8 cellular contexts compared by ENCODE assay signal in the genomic region with DNA sequence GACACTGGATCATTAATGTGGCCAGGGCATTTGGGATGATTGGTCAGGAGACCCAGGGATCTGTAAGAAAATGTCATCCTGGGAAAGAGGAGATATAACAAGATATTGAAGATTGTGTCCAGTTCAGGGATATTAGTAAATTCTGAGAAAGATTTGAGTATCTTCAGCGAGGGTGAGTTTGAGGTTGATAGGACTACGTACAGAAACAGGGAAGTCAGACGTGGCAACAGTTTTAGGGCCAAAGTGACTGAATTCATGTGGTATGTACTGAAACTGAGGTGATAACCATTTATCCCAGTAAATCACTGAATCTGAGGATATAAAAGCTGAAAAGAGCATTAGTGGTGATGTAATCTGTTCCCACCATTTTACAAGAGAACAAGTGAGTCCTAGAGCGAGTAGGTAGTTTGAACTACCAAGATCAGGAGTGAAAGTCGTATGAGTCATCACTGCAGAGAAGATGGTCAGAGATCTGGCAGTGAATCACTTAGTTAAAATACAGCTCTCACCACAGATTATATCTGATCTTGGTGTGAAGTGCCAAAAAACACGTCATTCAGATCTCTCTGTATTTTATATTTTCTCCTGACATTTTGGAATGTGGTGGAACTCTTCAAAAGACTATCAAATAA.
DNase-seq lines count a peak whose midpoint lies in the region; ATAC-seq, FAIRE-seq and TF ChIP-seq lines count a peak whose summit lies in the region.

No MANE protein-coding gene starts in this region.

- peaks cover 11 to 31% of the 10 kb centered on the region in 2 experiments for H3K4me1 ChIP-seq in SK-N-SH (ENCODE audit: control insufficient read depth in 1 of 2, insufficient read depth in 2 of 2, low read depth in 1 of 2, low read length in 1 of 2)
- H3K4me1 ChIP-seq in keratinocyte (ENCODE audit: control insufficient read depth, extremely low read depth, insufficient read depth, low read length): no peaks in the 10 kb centered on the region
- H3K4me1 ChIP-seq in HAP-1: peaks cover 8% of the 10 kb centered on the region; the same call in 1 of the 2 replicates
- H3K4me1 ChIP-seq in neuronal stem cell (ENCODE audit: control insufficient read depth in 2 of 2, insufficient read depth in 1 of 2, low read depth in 1 of 2, low read length in 2 of 2): no peaks in the 10 kb centered on the region

- ATAC-seq in GM19395 (IDR thresholded peaks at IDR 0.05; ENCODE audit: unreplicated experiment) (peak; percentile 100), HG03175 (IDR thresholded peaks at IDR 0.05; ENCODE audit: unreplicated experiment) (peak; percentile 100)

- peak overlapping the region in 1 of 2 experiments; percentile 6; a peak in 1 of 4 replicates for H3K4me3 ChIP-seq in SK-N-SH (ENCODE audit: low read depth in 2 of 2, low read length in 1 of 2)
- H3K4me3 ChIP-seq in keratinocyte (ENCODE audit: control insufficient read depth in 2 of 3, extremely low read depth in 1 of 3, insufficient read depth in 2 of 3, low read depth in 1 of 3, low read length in 3 of 3): no peak overlapping the region
- H3K4me3 ChIP-seq in HAP-1: no peak overlapping the region
- no peak overlapping the region for H3K4me3 ChIP-seq in neuronal stem cell (ENCODE audit: low read length in 2 of 2)

- FAIRE-seq in keratinocyte (lab: Jason Lieb, UNC): no peak

- H4K91ac ChIP-seq in neuronal stem cell (ENCODE audit: low read depth, low read length, poor library complexity): no peak overlapping the region

- H3K36me3 ChIP-seq in SK-N-SH (replicated peaks in 1 of 2; ENCODE audit: control insufficient read depth in 1 of 2, insufficient read depth in 2 of 2, low read length in 1 of 2): peaks cover 0 to 8% of the 10 kb centered on the region in 2 experiments
- H3K36me3 ChIP-seq in keratinocyte (ENCODE audit: control insufficient read depth in 2 of 2, extremely low read depth in 1 of 2, insufficient read depth in 2 of 2, low read length in 2 of 2): no peaks in the 10 kb centered on the region
- no peaks in the 10 kb centered on the region for H3K36me3 ChIP-seq in HAP-1 (replicated peaks)
- no peaks in the 10 kb centered on the region for H3K36me3 ChIP-seq in neuronal stem cell (replicated peaks in 1 of 2; ENCODE audit: control insufficient read depth in 2 of 2, insufficient read depth in 2 of 2, low read length in 2 of 2)

- dilution Hi-C loops in keratinocyte (cut with MboI; ENCODE audit: extremely low pct_ligation_motif_present, low sequenced_read_pairs): no loop called here

- H3K4ac ChIP-seq in neuronal stem cell (ENCODE audit: low read length): no peak overlapping the region

- no peak overlapping the region for H2BK15ac ChIP-seq in neuronal stem cell (ENCODE audit: low read length)

- H2AK5ac ChIP-seq in neuronal stem cell (ENCODE audit: low read depth, low read length): no peak overlapping the region

- no peaks in the 10 kb centered on the region for H4K20me1 ChIP-seq in SK-N-SH (ENCODE audit: insufficient read depth)
- H4K20me1 ChIP-seq in keratinocyte (ENCODE audit: control insufficient read depth, extremely low read depth, insufficient read depth, low read length): no peaks in the 10 kb centered on the region

- in situ Hi-C loops in HAP-1 (cut with MboI; ENCODE audit: low sequenced_read_pairs): no loop called here

- no peak overlapping the region for H3K18ac ChIP-seq in neuronal stem cell (ENCODE audit: low read length)

- H3K27me3 ChIP-seq in SK-N-SH (ENCODE audit: insufficient read depth) (no peaks in the 10 kb centered on the region), keratinocyte (ENCODE audit: control insufficient read depth, extremely low read depth, insufficient read depth, low read length) (no peaks in the 10 kb centered on the region), HAP-1 (ENCODE audit: low read depth) (no peaks in the 10 kb centered on the region), neuronal stem cell (ENCODE audit: control insufficient read depth in 3 of 3, insufficient read depth in 3 of 3, low read depth in 1 of 3, low read length in 3 of 3) (no peaks in the 10 kb centered on the region)

- no peaks in the 10 kb centered on the region for H3K79me1 ChIP-seq in neuronal stem cell (ENCODE audit: low read depth, low read length)

- H2AFZ ChIP-seq in SK-N-SH (ENCODE audit: low read depth) (no peak overlapping the region), keratinocyte (ENCODE audit: control insufficient read depth, low read length) (no peak overlapping the region), neuronal stem cell (ENCODE audit: low read length) (no peak overlapping the region)

- H2BK120ac ChIP-seq in neuronal stem cell (ENCODE audit: low read depth, low read length): no peak overlapping the region

- H3K79me2 ChIP-seq in SK-N-SH (ENCODE audit: insufficient read depth) (peaks cover 27% of the 10 kb centered on the region), keratinocyte (ENCODE audit: control insufficient read depth, insufficient read depth, low read length) (no peaks in the 10 kb centered on the region)

- peaks cover 48% of the 10 kb centered on the region for H3F3A ChIP-seq in SK-N-SH (replicated peaks; ENCODE audit: insufficient read depth)

- H3K23ac ChIP-seq in neuronal stem cell (ENCODE audit: low read depth, low read length, poor library complexity): no peak overlapping the region

- H3K4me2 ChIP-seq in SK-N-SH (peak overlapping the region; percentile 71; the same call in 1 of the 2 replicates), keratinocyte (ENCODE audit: control insufficient read depth, extremely low read depth, insufficient read depth, low read depth, low read length) (no peak overlapping the region), neuronal stem cell (ENCODE audit: insufficient read depth, low read length, poor library complexity, severe bottlenecking) (no peak overlapping the region)

- H3K9me3 ChIP-seq in SK-N-SH (no peaks in the 10 kb centered on the region), keratinocyte (ENCODE audit: control insufficient read depth, low read depth, low read length) (no peaks in the 10 kb centered on the region), HAP-1 (no peaks in the 10 kb centered on the region), neuronal stem cell (replicated peaks in 1 of 2; ENCODE audit: control insufficient read depth in 2 of 2, insufficient read depth in 1 of 2, low read depth in 1 of 2, low read length in 2 of 2) (no peaks in the 10 kb centered on the region)

- no peak for TF ChIP-seq RAD21 in SK-N-SH (IDR thresholded peaks at IDR 0.05; ENCODE audit: low read length)

- no peak overlapping the region for H3K14ac ChIP-seq in neuronal stem cell (ENCODE audit: low read length)

- DNase-seq in COLO829 (ENCODE audit: low spot score) (peak; percentile 84), SK-N-SH (peak; percentile 9), keratinocyte (ENCODE audit: low read depth, low spot score) (peak; percentile 32), HAP-1 (ENCODE audit: low spot score in 2 of 2) (no peak), neuronal stem cell (ENCODE audit: low spot score) (no peak), retina (no peak)

- 9% methylated on average over 6 of the region's 6 CpGs for WGBS in SK-N-SH (ENCODE audit: low lambda C conversion rate)
- no CpG with 5 or more reads among the region's 6 CpGs for WGBS in neuronal stem cell (ENCODE audit: extremely low coverage in 2 of 2, insufficient read length in 2 of 2, insufficient replicate concordance in 1 of 2), 2 donors

- no peaks in the 10 kb centered on the region for H3K9me1 ChIP-seq in keratinocyte (ENCODE audit: control insufficient read depth, extremely low read depth, insufficient read depth, low read length)

- CTCF ChIA-PET in SK-N-SH (lab: Yijun Ruan, JAX): interaction anchor here (0.6 to 0.8 kb wide), 2 partner anchors 9 to 218 kb away, joined by 3 to 4 read pairs; no protein-coding TSS in a partner anchor

- TF ChIP-seq EP300 in SK-N-SH (IDR thresholded peaks at IDR 0.05; ENCODE audit: borderline replicate concordance in 1 of 2, low read depth in 1 of 2, low read length in 1 of 2): peak; percentile 86 to 100

- H3K27ac ChIP-seq in SK-N-SH (ENCODE audit: low read depth in 2 of 2, low read length in 1 of 2) (peak overlapping the region; percentile 40 to 97; a peak in 3 of 4 replicates), keratinocyte (ENCODE audit: control insufficient read depth, insufficient read depth, low read length) (no peak overlapping the region), neuronal stem cell (replicated peaks; ENCODE audit: low read length) (no peak overlapping the region)

- peak overlapping the region; percentile 63 for H3K9ac ChIP-seq in SK-N-SH
- no peak overlapping the region for H3K9ac ChIP-seq in keratinocyte (ENCODE audit: control insufficient read depth, extremely low read depth, insufficient read depth, low read length)
- H3K9ac ChIP-seq in neuronal stem cell (ENCODE audit: low read depth, low read length, poor library complexity): no peak overlapping the region

- no peaks in the 10 kb centered on the region for H3K9me2 ChIP-seq in SK-N-SH

- TF ChIP-seq CTCF in SK-N-SH (IDR thresholded peaks at IDR 0.05) (no peak), keratinocyte (optimal IDR thresholded peaks at IDR 0.05 in 1 of 3, IDR thresholded peaks at IDR 0.05 in 1 of 3, conservative IDR thresholded peaks at IDR 0.05 in 1 of 3; ENCODE audit: extremely low read depth in 1 of 3, insufficient read depth in 2 of 3, low read length in 3 of 3) (no peak)

- POLR2A ChIA-PET in SK-N-SH (lab: Yijun Ruan, JAX): no interaction called here

- no peak overlapping the region for H2BK12ac ChIP-seq in neuronal stem cell (ENCODE audit: low read length)

- no peak overlapping the region for H4K8ac ChIP-seq in neuronal stem cell (ENCODE audit: low read depth, low read length)

- H2BK5ac ChIP-seq in neuronal stem cell (ENCODE audit: low read length): no peak overlapping the region

TF ChIP-seq in SK-N-SH, 30 proteins besides CTCF, POLR2A, EP300 and RAD21 (continues in another document):
- TF ChIP-seq YY1 (IDR thresholded peaks at IDR 0.05; ENCODE audit: low read depth) (peak; percentile 49; the same call in 1 of the 2 replicates), MEF2A (IDR thresholded peaks at IDR 0.05; ENCODE audit: borderline replicate concordance, low read depth) (peak; percentile 95), MXI1 (IDR thresholded peaks at IDR 0.05; ENCODE audit: low read depth, low read length) (no peak), GABPA (IDR thresholded peaks at IDR 0.05; ENCODE audit: low read depth) (peak; percentile 48; the same call in 1 of the 2 replicates), FOSL2 (IDR thresholded peaks at IDR 0.05; ENCODE audit: borderline replicate concordance, low read depth) (peak; percentile 100)

Comparison
In these comparisons a context has a peak if more than half of its experiments do, and no peak if none do; other contexts are left out.
1. DNase-seq: peak in COLO829 (single experiment), SK-N-SH (single experiment) and keratinocyte (single experiment); none in HAP-1 (0 of 2), neuronal stem cell (single experiment) and retina (single experiment).
2. H3K27ac ChIP-seq: peak in SK-N-SH (2 of 2); none in keratinocyte (single experiment) and neuronal stem cell (single experiment).